Comparison of ENCODE assay signal across 15 cellular contexts in genomic region chr7:512146-512510, GRCh38. TPM values are rescaled to one million over a fixed set of nuclear protein-coding genes. Genes with fewer than 3 reads are reported as not detected.
A peak's percentile ranks its signal among the peaks of the same experiment; 100 is the strongest.
DNase-seq lines count a peak whose midpoint lies in the region; ATAC-seq and TF ChIP-seq lines count a peak whose summit lies in the region.
"Had no signal": no experiment of that assay in that cellular context is flagged by ENCODE, and none has a peak within 500 bp of the region (broad histone marks: within the 10 kb centered on the region; RNA-seq: fewer than 3 reads in every experiment).

No MANE protein-coding gene starts in this region.

- H3K27me3 ChIP-seq in NT2/D1 (ENCODE audit: insufficient read depth, insufficient read length) (no peaks in the 10 kb centered on the region), mammary epithelial cell (ENCODE audit: insufficient read depth, low read length) (no peaks in the 10 kb centered on the region), left lung (peaks cover 0 to 23% of the 10 kb centered on the region in 2 donors), thoracic aorta (replicated peaks; ENCODE audit: insufficient read depth) (no peaks in the 10 kb centered on the region)

- 5% methylated on average over 4 of the region's 19 CpGs for WGBS in mammary epithelial cell (ENCODE audit: low coverage, missing lambda C conversion rate)

- H3K36me3 ChIP-seq in NT2/D1 (ENCODE audit: insufficient read depth, insufficient read length, low read length) (peaks cover 81% of the 10 kb centered on the region), mammary epithelial cell (ENCODE audit: insufficient read depth, low read length) (peaks cover 8% of the 10 kb centered on the region), left lung (peaks cover 0 to 32% of the 10 kb centered on the region in 2 donors), thoracic aorta (peaks cover 45% of the 10 kb centered on the region)

- H3K4me3 ChIP-seq in NT2/D1 (ENCODE audit: insufficient read length, low read depth): no peak overlapping the region
- H3K4me3 ChIP-seq in mammary epithelial cell (replicated peaks in 1 of 3; ENCODE audit: insufficient read depth in 1 of 3, low read depth in 2 of 3, low read length in 3 of 3): peak overlapping the region in 1 of 3 experiments; percentile 5
- H3K4me3 ChIP-seq in left lung: no peak overlapping the region
- peak overlapping the region; percentile 100 for H3K4me3 ChIP-seq in thoracic aorta
- H3K4me3 ChIP-seq: GM12878 had no signal

- H3K9me3 ChIP-seq in NT2/D1 (ENCODE audit: insufficient read depth, low read length): no peaks in the 10 kb centered on the region
- no peaks in the 10 kb centered on the region for H3K9me3 ChIP-seq in mammary epithelial cell (replicated peaks; ENCODE audit: insufficient read depth, low read length)
- H3K9me3 ChIP-seq in left lung: no peaks in the 10 kb centered on the region
- no peaks in the 10 kb centered on the region for H3K9me3 ChIP-seq in thoracic aorta

- H3K79me2 ChIP-seq in mammary epithelial cell (ENCODE audit: insufficient read depth, low read length): peaks cover 89% of the 10 kb centered on the region

- H4K20me1 ChIP-seq in mammary epithelial cell (ENCODE audit: insufficient read depth, low read length): no peaks in the 10 kb centered on the region

- H3K4me1 ChIP-seq in NT2/D1 (ENCODE audit: insufficient read depth, insufficient read length) (peaks cover 51% of the 10 kb centered on the region), mammary epithelial cell (ENCODE audit: insufficient read depth, low read length) (peaks cover 50% of the 10 kb centered on the region), left lung (peaks cover 5 to 24% of the 10 kb centered on the region in 2 donors), thoracic aorta (ENCODE audit: control insufficient read depth in 1 of 2, low read depth in 2 of 2) (peaks cover 36 to 78% of the 10 kb centered on the region in 2 donors)

- H3K9ac ChIP-seq in NT2/D1 (ENCODE audit: insufficient read length, low read depth) (peak overlapping the region; percentile 50), mammary epithelial cell (ENCODE audit: insufficient read depth, low read length) (no peak overlapping the region)

- in situ Hi-C loops in mammary epithelial cell (cut with MboI; ENCODE audit: low sequenced_read_pairs in 2 of 2): loop anchor here in 1 of 2 donors (10.0 kb wide), 2 partner anchors 177 to 263 kb away; no protein-coding TSS in a partner anchor

- H2AFZ ChIP-seq in mammary epithelial cell (ENCODE audit: low read depth, low read length): no peak overlapping the region

- intact Hi-C loops in mammary epithelial cell (cut with micrococcal nuclease) (loop anchor here (2.0 kb wide), 2 partner anchors 143 to 179 kb away; no protein-coding TSS in a partner anchor), left lung (cut with DNase I) (no loop called here)

- peak overlapping the region; percentile 74 for H3K4me2 ChIP-seq in mammary epithelial cell (ENCODE audit: insufficient read depth, low read depth, low read length)

- H3K27ac ChIP-seq in mammary epithelial cell (ENCODE audit: insufficient read depth, low read depth, low read length) (peak overlapping the region; percentile 6), left lung (no peak overlapping the region), thoracic aorta (peak overlapping the region; percentile 95 to 100)

- dilution Hi-C loops in mammary epithelial cell (cut with HindIII; ENCODE audit: low sequenced_read_pairs): no loop called here

- TF ChIP-seq CTCF in mammary epithelial cell (conservative IDR thresholded peaks at IDR 0.05 in 1 of 2, IDR thresholded peaks at IDR 0.05 in 1 of 2; ENCODE audit: extremely low read depth in 1 of 2, insufficient read depth in 1 of 2, low read depth in 1 of 2, low read length in 2 of 2): no peak
- no peak for TF ChIP-seq CTCF in left lung (IDR thresholded peaks at IDR 0.05)
- TF ChIP-seq CTCF in thoracic aorta (IDR thresholded peaks at IDR 0.05): no peak

- ATAC-seq in left lung: peak; percentile 10
- ATAC-seq in thoracic aorta (ENCODE audit: insufficient number of reproducible peaks, low FRiP score, low read depth): no peak
- ATAC-seq in HG02678 (IDR thresholded peaks at IDR 0.05; ENCODE audit: unreplicated experiment): no peak

- CTCF ChIA-PET in mammary epithelial cell (lab: Charles Lee; ENCODE audit: low non-redundant PET): interaction anchor here (0.6 kb wide), 1 partner anchor 180 kb away, joined by 24 read pairs; no protein-coding TSS in a partner anchor

- no TSS peak for BruUV-seq in mammary epithelial cell (replicated peaks; lab: Mats Ljungman, UMichigan)

- DNase-seq in NT2/D1 (ENCODE audit: low read depth, low spot score) (no peak), mammary epithelial cell (no peak), left lung (peak in 1 of 2 donors; percentile 76), thoracic aorta (ENCODE audit: low spot score) (no peak), ecto neural progenitor cell (ENCODE audit: low spot score) (no peak), NCI-H2196 treated with DMSO at 0.1 percent for 48 hours (lab: John Stamatoyannopoulos, UW; ENCODE audit: unreplicated experiment) (no peak), 8988T (no peak)
- DNase-seq: activated B cell treated with CpG ODN at 0.5 μM for 24 hours; activated CD4-positive, alpha-beta memory T cell treated with anti-CD3 and anti-CD28 coated beads, Interleukin-2, amount 10 ng/mL, durations not matched to agents 7 days and 5 days; activated naive CD8-positive, alpha-beta T cell treated with anti-CD3 and anti-CD28 coated beads, Interleukin-2, amount 10 ng/mL, durations not matched to agents 7 days and 5 days; C1 segment of cervical spinal cord; MV-4-11; NCI-H187 had no signal

RNA-seq across cellular contexts. Expression of gene PDGFA, which starts 7.5 kb away (rescaled TPM):
- total RNA-seq in mammary epithelial cell: 100 to 1,000 TPM in 1 of 2 donors, 10 to 100 TPM in 1; 60.5 to 167 TPM
- polyA plus RNA-seq in mammary epithelial cell: 29.2 TPM
- 93.4 TPM for polyA minus RNA-seq in mammary epithelial cell
- 10 to 100 TPM; 29.1 to 69.4 TPM for total RNA-seq in left lung
- 100 to 1,000 TPM; 175 to 219 TPM for total RNA-seq in thoracic aorta

Comparison
In these comparisons a context has a peak if more than half of its experiments do, and no peak if none do; other contexts are left out.
1. H3K27ac ChIP-seq: peak in mammary epithelial cell (single experiment) and thoracic aorta (2 of 2); none in left lung (0 of 2).